ENCODE assay signal across 14 cellular contexts in genomic region chr14:64806862-64807495, GRCh38.
DNase-seq lines count a peak whose midpoint lies in the region; ATAC-seq and TF ChIP-seq lines count a peak whose summit lies in the region.
"Had no signal": no experiment of that assay in that cellular context is flagged by ENCODE, and none has a peak within 500 bp of the region (broad histone marks: within the 10 kb centered on the region; RNA-seq: fewer than 3 reads in every experiment).

No MANE protein-coding gene starts in this region.

- WGBS in heart right ventricle, 2 donors: 76% methylated on average over 6 of the region's 6 CpGs

- ATAC-seq in heart right ventricle: peak in 1 of 8 donors; percentile 7
- ATAC-seq in left ventricle myocardium superior: no peak
- ATAC-seq in upper lobe of right lung: no peak

- CTCF ChIA-PET in activated CD4-positive, alpha-beta T cell treated with anti-CD3 and anti-CD28 coated beads, Interleukin-2, amount 10 ng/mL, durations not matched to agents 7 days and 5 days (lab: Charles Lee): interaction anchor here (0.6 to 1.0 kb wide), 2 partner anchors 11 to 836 kb away, joined by 3 to 4 read pairs; no protein-coding TSS in a partner anchor

- no peaks in the 10 kb centered on the region for H3K36me3 Mint-ChIP-seq in mesothelial cell of epicardium
- H3K36me3 Mint-ChIP-seq in activated T-helper 1 cell treated with anti-CD3 and anti-CD28 coated beads, Interleukin-12 subunit alpha, Interleukin-12 subunit beta, Interleukin-2, Interleukin-4 antibody, amounts not matched to agents 30 ng/mL and 10 ng/mL and 1 ng/mL, durations not matched to agents 14 hours and 24 hours and 36 hours (ENCODE audit: low read depth): no peaks in the 10 kb centered on the region
- H3K36me3 Mint-ChIP-seq in activated CD4-positive, alpha-beta T cell treated with anti-CD3 and anti-CD28 coated beads, Interleukin-2, amount 10 ng/mL, durations not matched to agents 7 days and 5 days (ENCODE audit: low read depth): no peaks in the 10 kb centered on the region
- H3K36me3 Mint-ChIP-seq: CD14-positive monocyte had no signal

- H3K27me3 ChIP-seq in heart right ventricle: peaks cover 0 to 8% (median 0%) of the 10 kb centered on the region in 7 donors
- H3K27me3 ChIP-seq in brain microvascular endothelial cell (replicated peaks): no peaks in the 10 kb centered on the region
- H3K27me3 ChIP-seq in upper lobe of right lung: no peaks in the 10 kb centered on the region
- H3K27me3 ChIP-seq: ovary had no signal

- no peak overlapping the region for H3K4me3 Mint-ChIP-seq in mesothelial cell of epicardium
- H3K4me3 Mint-ChIP-seq in activated T-helper 1 cell treated with anti-CD3 and anti-CD28 coated beads, Interleukin-12 subunit alpha, Interleukin-12 subunit beta, Interleukin-2, Interleukin-4 antibody, amounts not matched to agents 30 ng/mL and 10 ng/mL and 1 ng/mL, durations not matched to agents 14 hours and 24 hours and 36 hours: no peak overlapping the region
- H3K4me3 Mint-ChIP-seq in activated CD4-positive, alpha-beta T cell treated with anti-CD3 and anti-CD28 coated beads, Interleukin-2, amount 10 ng/mL, durations not matched to agents 7 days and 5 days: no peak overlapping the region
- H3K4me3 Mint-ChIP-seq: CD14-positive monocyte had no signal

- H3K36me3 ChIP-seq in heart right ventricle (peaks cover 0 to 12% (median 0%) of the 10 kb centered on the region in 9 donors), brain microvascular endothelial cell (replicated peaks) (no peaks in the 10 kb centered on the region), upper lobe of right lung (no peaks in the 10 kb centered on the region)
- H3K36me3 ChIP-seq: ovary had no signal

- intact Hi-C loops in heart right ventricle (cut with DNase I) (loop anchor here in 1 of 10 donors (5.0 kb wide), 1 partner anchor 75 kb away; no protein-coding TSS in a partner anchor), left ventricle myocardium superior (cut with micrococcal nuclease) (no loop called here), upper lobe of right lung (cut with DNase I) (no loop called here)
- intact Hi-C loops in activated T-helper 1 cell treated with anti-CD3 and anti-CD28 coated beads, Interleukin-12 subunit alpha, Interleukin-12 subunit beta, Interleukin-2, Interleukin-4 antibody, amounts not matched to agents 30 ng/mL and 10 ng/mL and 1 ng/mL, durations not matched to agents 14 hours and 24 hours and 36 hours (cut with micrococcal nuclease): no loop called here

- H3K27ac ChIP-seq in heart right ventricle (peak overlapping the region in 8 of 10 donors; percentile 53 to 82 (median 72)), brain microvascular endothelial cell (peak overlapping the region; percentile 79), upper lobe of right lung (peak overlapping the region; percentile 60)
- H3K27ac ChIP-seq: ovary had no signal

- H3K9me3 Mint-ChIP-seq in mesothelial cell of epicardium: no peaks in the 10 kb centered on the region
- no peaks in the 10 kb centered on the region for H3K9me3 Mint-ChIP-seq in activated T-helper 1 cell treated with anti-CD3 and anti-CD28 coated beads, Interleukin-12 subunit alpha, Interleukin-12 subunit beta, Interleukin-2, Interleukin-4 antibody, amounts not matched to agents 30 ng/mL and 10 ng/mL and 1 ng/mL, durations not matched to agents 14 hours and 24 hours and 36 hours
- no peaks in the 10 kb centered on the region for H3K9me3 Mint-ChIP-seq in activated CD4-positive, alpha-beta T cell treated with anti-CD3 and anti-CD28 coated beads, Interleukin-2, amount 10 ng/mL, durations not matched to agents 7 days and 5 days

- no peak for TF ChIP-seq CTCF in heart right ventricle (IDR thresholded peaks at IDR 0.05)
- TF ChIP-seq CTCF in brain microvascular endothelial cell (IDR thresholded peaks at IDR 0.05; ENCODE audit: low read depth, low read length, missing control alignments): no peak
- no peak for TF ChIP-seq CTCF in mesothelial cell of epicardium (IDR thresholded peaks at IDR 0.05; ENCODE audit: unreplicated experiment)
- TF ChIP-seq CTCF in upper lobe of right lung (IDR thresholded peaks at IDR 0.05): no peak

- peaks cover 16% of the 10 kb centered on the region for H3K4me1 Mint-ChIP-seq in mesothelial cell of epicardium
- H3K4me1 Mint-ChIP-seq in activated T-helper 1 cell treated with anti-CD3 and anti-CD28 coated beads, Interleukin-12 subunit alpha, Interleukin-12 subunit beta, Interleukin-2, Interleukin-4 antibody, amounts not matched to agents 30 ng/mL and 10 ng/mL and 1 ng/mL, durations not matched to agents 14 hours and 24 hours and 36 hours (ENCODE audit: low read depth): no peaks in the 10 kb centered on the region
- H3K4me1 Mint-ChIP-seq in activated CD4-positive, alpha-beta T cell treated with anti-CD3 and anti-CD28 coated beads, Interleukin-2, amount 10 ng/mL, durations not matched to agents 7 days and 5 days: peaks cover 2% of the 10 kb centered on the region
- H3K4me1 Mint-ChIP-seq: CD14-positive monocyte had no signal

- H3K9me3 ChIP-seq in heart right ventricle (no peaks in the 10 kb centered on the region), upper lobe of right lung (no peaks in the 10 kb centered on the region)
- H3K9me3 ChIP-seq: ovary had no signal

- no peaks in the 10 kb centered on the region for H3K27me3 Mint-ChIP-seq in mesothelial cell of epicardium (ENCODE audit: low read depth)
- peaks cover 5% of the 10 kb centered on the region for H3K27me3 Mint-ChIP-seq in activated T-helper 1 cell treated with anti-CD3 and anti-CD28 coated beads, Interleukin-12 subunit alpha, Interleukin-12 subunit beta, Interleukin-2, Interleukin-4 antibody, amounts not matched to agents 30 ng/mL and 10 ng/mL and 1 ng/mL, durations not matched to agents 14 hours and 24 hours and 36 hours (ENCODE audit: insufficient read depth)
- H3K27me3 Mint-ChIP-seq in activated CD4-positive, alpha-beta T cell treated with anti-CD3 and anti-CD28 coated beads, Interleukin-2, amount 10 ng/mL, durations not matched to agents 7 days and 5 days: peaks cover 7% of the 10 kb centered on the region

- POLR2A ChIA-PET in activated CD4-positive, alpha-beta T cell treated with anti-CD3 and anti-CD28 coated beads, Interleukin-2, amount 10 ng/mL, durations not matched to agents 7 days and 5 days (lab: Charles Lee): no interaction called here

- H3K4me1 ChIP-seq in heart right ventricle: peaks cover 0 to 41% (median 18%) of the 10 kb centered on the region in 9 donors
- peaks cover 11% of the 10 kb centered on the region for H3K4me1 ChIP-seq in upper lobe of right lung

- no peak for DNase-seq in heart right ventricle
- DNase-seq in left ventricle myocardium superior: no peak
- DNase-seq in brain microvascular endothelial cell: peak; percentile 9
- DNase-seq in mesothelial cell of epicardium (ENCODE audit: low spot score in 2 of 2, unreplicated experiment in 2 of 2): no peak
- no peak for DNase-seq in upper lobe of right lung
- DNase-seq in activated CD8-positive, alpha-beta memory T cell treated with anti-CD3 and anti-CD28 coated beads for 24 hours: no peak
- DNase-seq in activated T-helper 1 cell treated with anti-CD3 and anti-CD28 coated beads, Interleukin-12 subunit alpha, Interleukin-12 subunit beta, Interleukin-2, Interleukin-4 antibody, amounts not matched to agents 30 ng/mL and 10 ng/mL and 1 ng/mL, durations not matched to agents 14 hours and 24 hours and 36 hours (ENCODE audit: low spot score): no peak
- DNase-seq in activated CD4-positive, alpha-beta T cell treated with anti-CD3 and anti-CD28 coated beads, Interleukin-2, amount 10 ng/mL, durations not matched to agents 7 days and 5 days: no peak
- DNase-seq: activated CD8-positive, alpha-beta memory T cell treated with anti-CD3 and anti-CD28 coated beads, Interleukin-2, amount 50 U/mL, for 48 hours; activated naive CD4-positive, alpha-beta T cell treated with Interleukin-2 at 50 U/mL for 16 hours; cortex of kidney; ovary; stimulated activated CD8-positive, alpha-beta memory T cell treated with anti-CD3 and anti-CD28 coated beads, Interleukin-4, amount 100 ng/mL, for 48 hours had no signal

- peak overlapping the region; percentile 49 for H3K27ac Mint-ChIP-seq in mesothelial cell of epicardium
- no peak overlapping the region for H3K27ac Mint-ChIP-seq in activated T-helper 1 cell treated with anti-CD3 and anti-CD28 coated beads, Interleukin-12 subunit alpha, Interleukin-12 subunit beta, Interleukin-2, Interleukin-4 antibody, amounts not matched to agents 30 ng/mL and 10 ng/mL and 1 ng/mL, durations not matched to agents 14 hours and 24 hours and 36 hours
- no peak overlapping the region for H3K27ac Mint-ChIP-seq in activated CD4-positive, alpha-beta T cell treated with anti-CD3 and anti-CD28 coated beads, Interleukin-2, amount 10 ng/mL, durations not matched to agents 7 days and 5 days
- H3K27ac Mint-ChIP-seq: CD14-positive monocyte had no signal

- in situ Hi-C loops in brain microvascular endothelial cell (cut with HindIII; ENCODE audit: low pct_ligation_motif_present, low sequenced_read_pairs): no loop called here

- H3K4me3 ChIP-seq in heart right ventricle: no peak overlapping the region
- H3K4me3 ChIP-seq in brain microvascular endothelial cell (ENCODE audit: low read depth, low read length): no peak overlapping the region
- H3K4me3 ChIP-seq in upper lobe of right lung: no peak overlapping the region
- H3K4me3 ChIP-seq: ovary had no signal
